In genomic region chr19:8461891-8462290, GRCh38 we compare ENCODE assay signal across 13 cellular contexts. TPM values are rescaled to one million over a fixed set of nuclear protein-coding genes. Genes with fewer than 3 reads are reported as not detected.
"Had no signal": no experiment of that assay in that cellular context is flagged by ENCODE, and none has a peak within 500 bp of the region (broad histone marks: within the 10 kb centered on the region; RNA-seq: fewer than 3 reads in every experiment).

No MANE protein-coding gene starts in this region.

- DNase-seq: activated CD4-positive, alpha-beta T cell treated with anti-CD3 and anti-CD28 coated beads, Interleukin-2, amount 50 U/mL, for 1 hour; activated effector memory CD4-positive, alpha-beta T cell treated with anti-CD3 and anti-CD28 coated beads, Interleukin-2, amount 50 U/mL, for 16 hours; activated T-cell treated with anti-CD3 and anti-CD28 coated beads, Interleukin-2, amount 50 U/mL, for 4 hours; erythroblast; left cardiac atrium; naive thymus-derived CD8-positive, alpha-beta T cell; nucleus accumbens; right lobe of liver; stomach; T-helper 2 cell had no signal

- ATAC-seq: activated T-cell treated with anti-CD3 and anti-CD28 coated beads, Interleukin-2, amount 50 U/mL, for 4 hours; left cardiac atrium; naive thymus-derived CD8-positive, alpha-beta T cell; right lobe of liver had no signal

- H3K27ac ChIP-seq: prostate gland, right lobe of liver, stomach had no signal

- H3K27me3 ChIP-seq: right lobe of liver, stomach had no signal

- H3K9me3 ChIP-seq: prostate gland, right lobe of liver, stomach had no signal

- H3K4me3 ChIP-seq: lung, prostate gland, right lobe of liver, stomach had no signal

- H3K27me3 Mint-ChIP-seq: naive thymus-derived CD8-positive, alpha-beta T cell had no signal

- H3K4me3 Mint-ChIP-seq: activated T-cell treated with anti-CD3 and anti-CD28 coated beads, Interleukin-2, amount 50 U/mL, for 4 hours; naive thymus-derived CD8-positive, alpha-beta T cell had no signal

- H3K9me3 Mint-ChIP-seq: activated T-cell treated with anti-CD3 and anti-CD28 coated beads, Interleukin-2, amount 50 U/mL, for 4 hours; naive thymus-derived CD8-positive, alpha-beta T cell had no signal

RNA-seq across cellular contexts. Expression of gene PRAM1, which starts 40.5 kb away (rescaled TPM):
- total RNA-seq: dermis microvascular lymphatic vessel endothelial cell had no signal
